In the genomic region with DNA sequence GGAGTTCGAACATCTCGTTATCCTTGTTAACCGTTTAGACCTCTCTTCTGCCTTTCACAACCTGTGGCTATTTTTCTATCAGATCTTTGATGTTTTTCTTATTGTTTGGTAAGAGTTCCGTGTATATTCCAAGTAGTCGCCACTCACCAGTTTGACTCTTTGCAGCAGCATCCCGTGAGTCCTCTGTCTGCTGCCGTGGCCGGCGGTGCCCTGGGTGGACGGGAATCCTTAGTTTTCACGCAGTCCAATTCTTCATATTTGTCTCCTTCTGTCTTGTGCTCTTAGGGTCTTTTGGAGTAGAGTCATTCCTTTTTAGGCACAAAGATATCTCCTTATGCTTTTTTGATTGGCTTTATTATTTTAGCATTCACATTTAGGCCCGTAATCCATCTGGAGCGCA, we compare ENCODE assay signal across 20 cellular contexts.
"Had no signal": no experiment of that assay in that cellular context is flagged by ENCODE, and none has a peak within 500 bp of the region (broad histone marks: within the 10 kb centered on the region; RNA-seq: fewer than 3 reads in every experiment).

No MANE protein-coding gene starts in this region.

- H3K4me3 Mint-ChIP-seq: dendritic cell treated with granulocyte-macrophage colony-stimulating factor and Interleukin-4, amounts not matched to agents 40 ng/mL and 50 ng/mL, for 4 days; nephron progenitor cell; stimulated activated memory B cell treated with anti-CD40 and anti-IgM and Interleukin-4, amounts not matched to agents 10 μg/mL and 1 μg/mL and 100 μg/mL, for 72 hours; stimulated activated naive CD8-positive, alpha-beta T cell treated with anti-CD3 and anti-CD28 coated beads, Interleukin-15, Interleukin-2, amounts not matched to agents 100 ng/mL and 50 ng/mL, for 24 hours had no signal

- H3K27ac Mint-ChIP-seq: dendritic cell treated with granulocyte-macrophage colony-stimulating factor and Interleukin-4, amounts not matched to agents 40 ng/mL and 50 ng/mL, for 4 days; effector memory CD8-positive, alpha-beta T cell; nephron progenitor cell; stimulated activated memory B cell treated with anti-CD40 and anti-IgM and Interleukin-4, amounts not matched to agents 10 μg/mL and 1 μg/mL and 100 μg/mL, for 72 hours; stimulated activated naive CD8-positive, alpha-beta T cell treated with anti-CD3 and anti-CD28 coated beads, Interleukin-15, Interleukin-2, amounts not matched to agents 100 ng/mL and 50 ng/mL, for 24 hours had no signal

- DNase-seq: effector memory CD8-positive, alpha-beta T cell; foreskin keratinocyte; kidney; left cardiac atrium; left ventricle myocardium inferior; lower lobe of right lung; nephron progenitor cell; psoas muscle; retina; right lobe of liver; spleen; stimulated activated CD4-positive, alpha-beta T cell treated with anti-CD3 and anti-CD28 coated beads, Interleukin-15, amount 100 ng/mL, for 24 hours; stimulated activated CD4-positive, alpha-beta T cell treated with anti-CD3 and anti-CD28 coated beads, Interleukin-1b, Interleukin-23, amount 100 ng/mL, for 48 hours; stimulated activated CD4-positive, alpha-beta T cell treated with anti-CD3 and anti-CD28 coated beads, Interleukin-4, amount 100 ng/mL, for 24 hours had no signal

- H3K36me3 ChIP-seq: left ventricle myocardium inferior, lower lobe of right lung, neutrophil, right lobe of liver, spleen, tibial nerve had no signal

- ATAC-seq: effector memory CD8-positive, alpha-beta T cell; foreskin keratinocyte; left cardiac atrium; lower lobe of right lung; psoas muscle; right lobe of liver; stimulated activated memory B cell treated with anti-CD40 and anti-IgM and Interleukin-4, amounts not matched to agents 10 μg/mL and 1 μg/mL and 100 μg/mL, for 72 hours had no signal

- H3K4me3 ChIP-seq: left ventricle myocardium inferior, lower lobe of right lung, psoas muscle, right lobe of liver, spleen, tibial nerve had no signal

- H3K4me1 ChIP-seq: foreskin keratinocyte, left ventricle myocardium inferior, lower lobe of right lung, psoas muscle, right lobe of liver, tibial nerve had no signal

- H3K9me3 Mint-ChIP-seq: central memory CD8-positive, alpha-beta T cell; dendritic cell treated with granulocyte-macrophage colony-stimulating factor and Interleukin-4, amounts not matched to agents 40 ng/mL and 50 ng/mL, for 4 days; effector memory CD8-positive, alpha-beta T cell had no signal

- H3K27ac ChIP-seq: foreskin keratinocyte, left ventricle myocardium inferior, lower lobe of right lung, neutrophil, psoas muscle, right lobe of liver, tibial nerve had no signal

- H3K9me3 ChIP-seq: left ventricle myocardium inferior, lower lobe of right lung, neutrophil, psoas muscle, right lobe of liver, spleen had no signal

- H3K27me3 ChIP-seq: foreskin keratinocyte, right lobe of liver, tibial nerve had no signal
